In genomic region chr7:96664793-96665192, GRCh38 we compare ENCODE assay signal across 25 cellular contexts. TPM values are rescaled to one million over a fixed set of nuclear protein-coding genes. Genes with fewer than 3 reads are reported as not detected.
DNase-seq lines count a peak whose midpoint lies in the region; ATAC-seq, FAIRE-seq and TF ChIP-seq lines count a peak whose summit lies in the region.
"Had no signal": no experiment of that assay in that cellular context is flagged by ENCODE, and none has a peak within 500 bp of the region (broad histone marks: within the 10 kb centered on the region; RNA-seq: fewer than 3 reads in every experiment).

No MANE protein-coding gene starts in this region.

- H3K9me3 ChIP-seq in CD4-positive, CD25-positive, alpha-beta regulatory T cell (ENCODE audit: control insufficient read depth in 2 of 2, low read length in 2 of 2), result no peaks in the 10 kb centered on the region
- no peaks in the 10 kb centered on the region for H3K9me3 ChIP-seq in GM12878 (replicated peaks; ENCODE audit: control insufficient read depth, insufficient read depth, low read length)
- no peaks in the 10 kb centered on the region for H3K9me3 ChIP-seq in neuronal stem cell (replicated peaks in 1 of 2; ENCODE audit: control insufficient read depth in 2 of 2, insufficient read depth in 1 of 2, low read depth in 1 of 2, low read length in 2 of 2)
- H3K9me3 ChIP-seq in smooth muscle cell (replicated peaks; ENCODE audit: low read depth), result no peaks in the 10 kb centered on the region
- H3K9me3 ChIP-seq: BLaER1, Caco-2, SK-N-SH had no signal

- H3K14ac ChIP-seq in neuronal stem cell (ENCODE audit: low read length), result peak overlapping the region; percentile 31

- peak overlapping the region; percentile 81 for H2AK5ac ChIP-seq in neuronal stem cell (ENCODE audit: low read depth, low read length)

- H2BK12ac ChIP-seq in neuronal stem cell (ENCODE audit: low read length), result no peak overlapping the region

- H3K18ac ChIP-seq in neuronal stem cell (ENCODE audit: low read length), result peak overlapping the region; percentile 42

- no TSS peak for BruUV-seq in GM12878 (replicated peaks; lab: Mats Ljungman, UMichigan)

- SMC1A ChIA-PET in GM12878 (lab: Charles Lee; ENCODE audit: uncharacterized antibody, unreplicated experiment), result no interaction called here

- DNase-seq in CD4-positive, CD25-positive, alpha-beta regulatory T cell, result no peak
- DNase-seq in D341Med (ENCODE audit: low spot score), result peak; percentile 29
- no peak for DNase-seq in GM12878 (ENCODE audit: low read depth, low spot score)
- no peak for DNase-seq in neuronal stem cell (ENCODE audit: low spot score)
- no peak for DNase-seq in activated effector memory CD4-positive, alpha-beta T cell treated with Interleukin-2 at 50 U/mL for 16 hours
- DNase-seq in smooth muscle cell (lab: John Stamatoyannopoulos, UW; ENCODE audit: unreplicated experiment), result no peak
- DNase-seq: Caco-2; CD4-positive, alpha-beta T cell; DMS 273 treated with DMSO at 0.1 percent for 48 hours; DND-41; NCI-H1092 treated with DMSO at 0.1 percent for 48 hours; NCI-H1436; NCI-H187; NCI-H2081 treated with DMSO at 0.1 percent for 48 hours; NCI-H345; NCI-H510A treated with DMSO at 0.1 percent for 48 hours; PC-3; SK-N-SH had no signal

- H3K79me2 ChIP-seq in GM12878 (ENCODE audit: control insufficient read depth, insufficient read depth, low read length) (no peaks in the 10 kb centered on the region), smooth muscle cell (ENCODE audit: low read depth) (no peaks in the 10 kb centered on the region)

- POLR2A ChIA-PET in GM12878 (lab: Charles Lee), result no interaction called here

- H2AFZ ChIP-seq in GM12878 (ENCODE audit: control insufficient read depth, low read depth, low read length) (no peak overlapping the region), neuronal stem cell (ENCODE audit: low read length) (no peak overlapping the region), smooth muscle cell (ENCODE audit: low read depth) (no peak overlapping the region)

- peaks cover 6% of the 10 kb centered on the region for H3K36me3 ChIP-seq in CD4-positive, CD25-positive, alpha-beta regulatory T cell (ENCODE audit: control insufficient read depth, insufficient read depth, low read length)
- H3K36me3 ChIP-seq in GM12878 (ENCODE audit: control insufficient read depth in 2 of 2, insufficient read depth in 2 of 2, low read length in 1 of 2), result no peaks in the 10 kb centered on the region
- no peaks in the 10 kb centered on the region for H3K36me3 ChIP-seq in neuronal stem cell (replicated peaks in 1 of 2; ENCODE audit: control insufficient read depth in 2 of 2, insufficient read depth in 2 of 2, low read length in 2 of 2)
- no peaks in the 10 kb centered on the region for H3K36me3 ChIP-seq in smooth muscle cell (ENCODE audit: low read depth)

- CTCF ChIA-PET in GM12878 (lab: Yijun Ruan, JAX), result interaction anchor here (0.7 to 0.9 kb wide), 2 partner anchors 20 to 363 kb away, joined by 3 to 4 read pairs; no protein-coding TSS in a partner anchor

- ATAC-seq in CD4-positive, CD25-positive, alpha-beta regulatory T cell (ENCODE audit: low read depth in 2 of 2), result no peak
- ATAC-seq in GM12878 (peak; percentile 34), HG03095 (IDR thresholded peaks at IDR 0.05; ENCODE audit: unreplicated experiment) (no peak)
- ATAC-seq: HCT116, PC-3 had no signal

- peaks cover 0 to 1% (median 0%) of the 10 kb centered on the region in 7 donors for H3K9me3 Mint-ChIP-seq in CD4-positive, CD25-positive, alpha-beta regulatory T cell

- intact Hi-C loops in GM12878 (cut with micrococcal nuclease; ENCODE audit: unreplicated experiment), result no loop called here

- no peak overlapping the region for H3K4me3 Mint-ChIP-seq in CD4-positive, CD25-positive, alpha-beta regulatory T cell
- H3K4me3 Mint-ChIP-seq: CD4-positive, alpha-beta T cell; IgD-negative memory B cell had no signal

- H4K91ac ChIP-seq in neuronal stem cell (ENCODE audit: low read depth, low read length, poor library complexity), result no peak overlapping the region

- TF ChIP-seq CTCF in GM12878 (IDR thresholded peaks at IDR 0.05 in 2 of 3, conservative IDR thresholded peaks at IDR 0.05 in 1 of 3; ENCODE audit: control insufficient read depth in 2 of 3, extremely low read depth in 1 of 3, insufficient read depth in 1 of 3, low read depth in 3 of 3, low read length in 3 of 3) (no peak), smooth muscle cell (IDR thresholded peaks at IDR 0.05; ENCODE audit: borderline replicate concordance, insufficient read depth, poor library complexity, severe bottlenecking) (no peak)

- no peak for TF ChIP-seq POLR2A in GM12878 (IDR thresholded peaks at IDR 0.05; ENCODE audit: low read depth, low read length)

- no peak for FAIRE-seq in GM12878 (lab: Jason Lieb, UNC)
- FAIRE-seq: A204.1, GM18507 had no signal

- H4K8ac ChIP-seq in neuronal stem cell (ENCODE audit: low read depth, low read length), result no peak overlapping the region

- no peaks in the 10 kb centered on the region for H3K27me3 Mint-ChIP-seq in CD4-positive, CD25-positive, alpha-beta regulatory T cell
- H3K27me3 Mint-ChIP-seq: CD4-positive, alpha-beta T cell; IgD-negative memory B cell had no signal

- H4K20me1 ChIP-seq in GM12878 (ENCODE audit: control insufficient read depth, insufficient read depth) (no peaks in the 10 kb centered on the region), smooth muscle cell (ENCODE audit: low read depth) (no peaks in the 10 kb centered on the region)
- H4K20me1 ChIP-seq: BLaER1 had no signal

- peak overlapping the region; percentile 66 for H2BK120ac ChIP-seq in neuronal stem cell (ENCODE audit: low read depth, low read length)

- in situ Hi-C loops in GM12878 (cut with MboI), result no loop called here

- no peaks in the 10 kb centered on the region for H3F3A ChIP-seq in smooth muscle cell (ENCODE audit: low read depth)

- H2BK15ac ChIP-seq in neuronal stem cell (ENCODE audit: low read length), result peak overlapping the region; percentile 70

- no peak overlapping the region for H3K4ac ChIP-seq in neuronal stem cell (ENCODE audit: low read length)

- no peak overlapping the region for H3K4me2 ChIP-seq in GM12878 (ENCODE audit: control insufficient read depth, insufficient read depth)
- no peak overlapping the region for H3K4me2 ChIP-seq in neuronal stem cell (ENCODE audit: insufficient read depth, low read length, poor library complexity, severe bottlenecking)
- no peak overlapping the region for H3K4me2 ChIP-seq in smooth muscle cell
- H3K4me2 ChIP-seq: BLaER1, SK-N-SH had no signal

- H3K9ac ChIP-seq in GM12878 (ENCODE audit: control insufficient read depth, insufficient read depth, low read length), result no peak overlapping the region
- no peak overlapping the region for H3K9ac ChIP-seq in neuronal stem cell (ENCODE audit: low read depth, low read length, poor library complexity)
- no peak overlapping the region for H3K9ac ChIP-seq in smooth muscle cell (ENCODE audit: low read depth)
- H3K9ac ChIP-seq: BLaER1, SK-N-SH had no signal

- TF ChIP-seq RAD21 in GM12878 (IDR thresholded peaks at IDR 0.05; ENCODE audit: insufficient read depth, low read depth, low read length), result no peak

- no peaks in the 10 kb centered on the region for H3K27me3 ChIP-seq in CD4-positive, CD25-positive, alpha-beta regulatory T cell (ENCODE audit: control insufficient read depth, insufficient read depth, low read length)
- no peaks in the 10 kb centered on the region for H3K27me3 ChIP-seq in GM12878 (replicated peaks in 1 of 2; ENCODE audit: control insufficient read depth in 2 of 2, insufficient read depth in 2 of 2, low read length in 1 of 2)
- peaks cover 0 to 15% (median 0%) of the 10 kb centered on the region in 3 experiments for H3K27me3 ChIP-seq in neuronal stem cell (ENCODE audit: control insufficient read depth in 3 of 3, insufficient read depth in 3 of 3, low read depth in 1 of 3, low read length in 3 of 3)
- no peaks in the 10 kb centered on the region for H3K27me3 ChIP-seq in smooth muscle cell (ENCODE audit: low read depth)
- H3K27me3 ChIP-seq: BLaER1 had no signal

- no peak overlapping the region for H2BK5ac ChIP-seq in neuronal stem cell (ENCODE audit: low read length)

- peak overlapping the region in 2 of 3 donors; percentile 39 to 42 for H3K27ac Mint-ChIP-seq in CD4-positive, CD25-positive, alpha-beta regulatory T cell

- RAD21 ChIA-PET in GM12878 (lab: Charles Lee; ENCODE audit: unreplicated experiment), result no interaction called here

- whole genome bisulfite sequencing in GM12878 (ENCODE audit: insufficient coverage, insufficient replicate concordance, low lambda C conversion rate, missing lambda C conversion rate), result 69% methylated on average over 2 of the region's 2 CpGs
- WGBS in neuronal stem cell (ENCODE audit: extremely low coverage in 2 of 2, insufficient read length in 2 of 2, insufficient replicate concordance in 1 of 2), 2 donors, result no CpG with 5 or more reads among the region's 2 CpGs
- 95% methylated on average over 2 of the region's 2 CpGs for WGBS in smooth muscle cell (ENCODE audit: low lambda C conversion rate)

- H3K79me1 ChIP-seq in neuronal stem cell (ENCODE audit: low read depth, low read length), result no peaks in the 10 kb centered on the region

- no peak overlapping the region for H3K27ac ChIP-seq in CD4-positive, CD25-positive, alpha-beta regulatory T cell (ENCODE audit: insufficient read depth, low read length, poor library complexity, severe bottlenecking)
- H3K27ac ChIP-seq in GM12878 (ENCODE audit: control insufficient read depth, insufficient read depth) (no peak overlapping the region), neuronal stem cell (replicated peaks; ENCODE audit: low read length) (no peak overlapping the region), smooth muscle cell (ENCODE audit: low read depth) (no peak overlapping the region)
- H3K27ac ChIP-seq: BLaER1, HL-60 had no signal

- H3K4me3 ChIP-seq in CD4-positive, CD25-positive, alpha-beta regulatory T cell (ENCODE audit: low read depth, low read length), result no peak overlapping the region
- H3K4me3 ChIP-seq in GM12878 (no peak overlapping the region), neuronal stem cell (ENCODE audit: low read length in 2 of 2) (no peak overlapping the region), smooth muscle cell (no peak overlapping the region)
- H3K4me3 ChIP-seq: BLaER1 had no signal

- H3K23ac ChIP-seq in neuronal stem cell (ENCODE audit: low read depth, low read length, poor library complexity), result no peak overlapping the region

- no peaks in the 10 kb centered on the region for H3K4me1 ChIP-seq in CD4-positive, CD25-positive, alpha-beta regulatory T cell (ENCODE audit: control insufficient read depth, insufficient read depth, low read length, poor library complexity, severe bottlenecking)
- H3K4me1 ChIP-seq in GM12878 (ENCODE audit: control insufficient read depth, insufficient read depth, low read length) (peaks cover 3% of the 10 kb centered on the region; the same call in 1 of the 2 replicates), neuronal stem cell (ENCODE audit: control insufficient read depth in 2 of 2, insufficient read depth in 1 of 2, low read depth in 1 of 2, low read length in 2 of 2) (peaks cover 0 to 3% of the 10 kb centered on the region in 2 donors), smooth muscle cell (ENCODE audit: low read depth) (no peaks in the 10 kb centered on the region)
- H3K4me1 ChIP-seq: Caco-2 had no signal

- H3K4me1 Mint-ChIP-seq in CD4-positive, CD25-positive, alpha-beta regulatory T cell, result peaks cover 8 to 20% (median 15%) of the 10 kb centered on the region in 4 donors

- peaks cover 30% of the 10 kb centered on the region for H3K36me3 Mint-ChIP-seq in CD4-positive, CD25-positive, alpha-beta regulatory T cell

- no peak for TF ChIP-seq EP300 in GM12878 (IDR thresholded peaks at IDR 0.05; ENCODE audit: borderline replicate concordance in 1 of 2, control insufficient read depth in 1 of 2, low read depth in 2 of 2, low read length in 2 of 2)

RNA-seq across cellular contexts. Expression of gene SEM1, which starts 44.9 kb away (rescaled TPM):
- total RNA-seq in CD4-positive, CD25-positive, alpha-beta regulatory T cell, result 20.4 TPM
- 100 to 1,000 TPM; 128 to 202 (median 150) TPM for polyA plus RNA-seq in CD4-positive, CD25-positive, alpha-beta regulatory T cell
- total RNA-seq in GM12878 (2013; cell fraction: nucleolus; rRNA removed), result 44.7 and 47.1 TPM in 2 replicates
- total RNA-seq in GM12878 (2014; rRNA removed) (89.2 and 160 TPM in 2 replicates), GM12878 (2014; rRNA removed; fragmentation: Illumina TruSeq; extraction: Trizol) (297 and 320 TPM in 2 replicates), GM12878 (2021) (40.2 and 44.6 TPM in 2 replicates), smooth muscle cell (22.0 and 26.3 TPM in 2 replicates)
- polyA plus RNA-seq in GM12878 (2011; ENCODE audit: low read depth), result 62.0 TPM
- polyA plus RNA-seq in GM12878 (2011; rRNA removed) (116 and 158 TPM in 2 replicates), GM12878 (2014; fragmentation: Illumina TruSeq; extraction: Trizol) (153 and 157 TPM in 2 replicates), GM12878 (2014; fragmentation: Nextera tagmentation; extraction: Ambion mirVana) (100 to 1,000 TPM; 504 to 606 TPM), GM12878 (2014; rRNA removed) (322 and 425 TPM in 2 replicates), GM12878 (2016; fragmentation: Nextera tagmentation; extraction: Ambion mirVana) (100 to 1,000 TPM; 414 to 426 TPM), smooth muscle cell (272 and 291 TPM in 2 replicates)
- 10.8 and 27.4 TPM in 2 replicates for polyA plus RNA-seq in GM12878 (2011; cell fraction: cytosol; rRNA removed)
- polyA plus RNA-seq in GM12878 (2011; cell fraction: nucleus; rRNA removed), result 38.3 and 82.1 TPM in 2 replicates
- 110 and 285 TPM in 2 replicates for polyA plus RNA-seq in GM12878 (2012)
- polyA minus RNA-seq in GM12878 (2011; rRNA and poly(A)+ RNA removed), result 22.3 and 24.7 TPM in 2 replicates
- 7.8 and 19.5 TPM in 2 replicates for polyA minus RNA-seq in GM12878 (2011; cell fraction: cytosol; rRNA and poly(A)+ RNA removed)
- 15.2 and 27.6 TPM in 2 replicates for polyA minus RNA-seq in GM12878 (2011; cell fraction: nucleus; rRNA and poly(A)+ RNA removed)
- 169 TPM for polyA plus RNA-seq in neuronal stem cell (2013, experiment 1 of 2)
- polyA plus RNA-seq in neuronal stem cell (2013, experiment 2 of 2), result 161 TPM
